20 cellular contexts compared by ENCODE assay signal in the genomic region with DNA sequence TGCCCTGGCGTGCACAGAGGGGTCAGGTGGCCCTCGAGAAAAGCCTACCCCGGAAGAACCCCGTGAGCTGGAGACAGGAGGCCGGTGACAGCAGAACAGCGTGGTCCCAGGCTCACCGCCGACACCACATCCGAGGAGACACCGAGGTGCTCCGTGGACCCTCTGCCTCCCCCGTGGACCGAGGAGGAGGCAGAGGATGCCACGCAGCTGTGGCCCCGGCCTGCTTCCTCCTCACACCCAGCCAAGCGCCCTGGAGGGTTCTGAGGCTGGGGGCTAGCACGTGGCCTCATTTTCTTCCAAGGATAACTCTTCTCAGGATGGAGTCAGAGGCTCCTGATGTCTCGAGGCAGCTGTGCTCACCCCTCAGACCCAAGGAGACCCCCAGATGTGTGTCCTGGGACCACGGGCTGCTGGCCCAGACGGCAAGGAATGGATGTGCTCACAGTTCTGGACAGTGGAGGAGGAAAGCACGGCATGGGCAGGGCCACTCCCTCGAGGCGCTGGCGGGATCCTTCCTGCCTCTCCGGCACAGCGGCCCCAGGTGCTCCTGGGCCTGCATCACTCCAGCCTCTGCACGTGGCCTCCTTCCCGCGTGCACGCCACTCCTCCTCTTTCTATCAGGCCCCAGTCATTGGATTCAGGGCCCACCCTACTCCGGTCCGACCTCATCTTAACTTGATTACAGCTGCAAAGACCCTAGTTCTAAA. TPM values are rescaled to one million over a fixed set of nuclear protein-coding genes. Genes with fewer than 3 reads are reported as not detected.
A peak's percentile ranks its signal among the peaks of the same experiment; 100 is the strongest.
DNase-seq lines count a peak whose midpoint lies in the region; ATAC-seq and TF ChIP-seq lines count a peak whose summit lies in the region.
"Had no signal": no experiment of that assay in that cellular context is flagged by ENCODE, and none has a peak within 500 bp of the region (broad histone marks: within the 10 kb centered on the region; RNA-seq: fewer than 3 reads in every experiment).

No MANE protein-coding gene starts in this region.

- intact Hi-C loops in Right ventricle myocardium inferior (cut with DNase I): no loop called here
- intact Hi-C loops in dendritic cell treated with granulocyte-macrophage colony-stimulating factor and Interleukin-4, amounts not matched to agents 40 ng/mL and 50 ng/mL, for 4 days (cut with micrococcal nuclease): loop anchor here (2.0 kb wide), 1 partner anchor 18 kb away; no protein-coding TSS in a partner anchor
- intact Hi-C loops in natural killer cell (cut with micrococcal nuclease): no loop called here

- ATAC-seq in Right ventricle myocardium inferior: no peak
- peak; percentile 25 to 60 (median 35) for ATAC-seq in natural killer cell
- ATAC-seq in thoracic aorta (ENCODE audit: insufficient number of reproducible peaks, low FRiP score, low read depth): no peak
- ATAC-seq in GM18511 (IDR thresholded peaks at IDR 0.05; ENCODE audit: unreplicated experiment): no peak
- ATAC-seq in GM18498 (IDR thresholded peaks at IDR 0.05; ENCODE audit: unreplicated experiment): no peak

- H3K4me3 ChIP-seq in right atrium auricular region (peak overlapping the region in 1 of 2 donors; percentile 46), thoracic aorta (peak overlapping the region; percentile 44)

- peaks cover 7% of the 10 kb centered on the region for H3K36me3 Mint-ChIP-seq in dendritic cell treated with granulocyte-macrophage colony-stimulating factor and Interleukin-4, amounts not matched to agents 40 ng/mL and 50 ng/mL, for 4 days (ENCODE audit: low read depth)
- H3K36me3 Mint-ChIP-seq in natural killer cell: no peaks in the 10 kb centered on the region

- no peaks in the 10 kb centered on the region for H3K27me3 ChIP-seq in right atrium auricular region
- H3K27me3 ChIP-seq in thoracic aorta (replicated peaks; ENCODE audit: insufficient read depth): no peaks in the 10 kb centered on the region

- H3K4me1 Mint-ChIP-seq in dendritic cell treated with granulocyte-macrophage colony-stimulating factor and Interleukin-4, amounts not matched to agents 40 ng/mL and 50 ng/mL, for 4 days (ENCODE audit: low read depth): peaks cover 48% of the 10 kb centered on the region
- H3K4me1 Mint-ChIP-seq in natural killer cell: peaks cover 4 to 18% of the 10 kb centered on the region in 2 donors

- peak overlapping the region; percentile 75 for H3K27ac Mint-ChIP-seq in dendritic cell treated with granulocyte-macrophage colony-stimulating factor and Interleukin-4, amounts not matched to agents 40 ng/mL and 50 ng/mL, for 4 days
- peak overlapping the region; percentile 71 to 90 for H3K27ac Mint-ChIP-seq in natural killer cell
- H3K27ac Mint-ChIP-seq: activated T-helper 1 cell treated with anti-CD3 and anti-CD28 coated beads, Interleukin-12 subunit alpha, Interleukin-12 subunit beta, Interleukin-2, Interleukin-4 antibody, amounts not matched to agents 30 ng/mL and 10 ng/mL and 1 ng/mL, durations not matched to agents 14 hours and 24 hours and 36 hours; progenitor cell of endocrine pancreas had no signal

- peak; percentile 72 for DNase-seq in Right ventricle myocardium inferior (ENCODE audit: missing footprints)
- DNase-seq in right atrium auricular region (ENCODE audit: low spot score): no peak
- no peak for DNase-seq in natural killer cell
- no peak for DNase-seq in thoracic aorta (ENCODE audit: low spot score)
- DNase-seq in NCI-H1694 treated with DMSO at 0.1 percent for 48 hours (lab: John Stamatoyannopoulos, UW): no peak
- DNase-seq: Caco-2; foreskin melanocyte; MM.1S; NCI-H1930; NCI-H510A treated with DMSO at 0.1 percent for 48 hours; SHP77; stimulated activated naive CD4-positive, alpha-beta T cell had no signal

- peak overlapping the region in 1 of 2 donors; percentile 58 for H3K27ac ChIP-seq in right atrium auricular region
- H3K27ac ChIP-seq in thoracic aorta: no peak overlapping the region

- H3K36me3 ChIP-seq in right atrium auricular region (no peaks in the 10 kb centered on the region), thoracic aorta (no peaks in the 10 kb centered on the region)

- H3K4me1 ChIP-seq in right atrium auricular region (peaks cover 0 to 26% of the 10 kb centered on the region in 2 donors), thoracic aorta (ENCODE audit: control insufficient read depth in 1 of 2, low read depth in 2 of 2) (peaks cover 3 to 11% of the 10 kb centered on the region in 2 donors)

- H3K4me3 Mint-ChIP-seq in dendritic cell treated with granulocyte-macrophage colony-stimulating factor and Interleukin-4, amounts not matched to agents 40 ng/mL and 50 ng/mL, for 4 days: peak overlapping the region; percentile 69
- H3K4me3 Mint-ChIP-seq in natural killer cell: peak overlapping the region; percentile 92
- H3K4me3 Mint-ChIP-seq: activated T-helper 1 cell treated with anti-CD3 and anti-CD28 coated beads, Interleukin-12 subunit alpha, Interleukin-12 subunit beta, Interleukin-2, Interleukin-4 antibody, amounts not matched to agents 30 ng/mL and 10 ng/mL and 1 ng/mL, durations not matched to agents 14 hours and 24 hours and 36 hours had no signal

- peaks cover 38% of the 10 kb centered on the region for H3K27me3 Mint-ChIP-seq in dendritic cell treated with granulocyte-macrophage colony-stimulating factor and Interleukin-4, amounts not matched to agents 40 ng/mL and 50 ng/mL, for 4 days
- H3K27me3 Mint-ChIP-seq in natural killer cell (ENCODE audit: low read depth in 2 of 2): peaks cover 0 to 4% of the 10 kb centered on the region in 2 donors
- H3K27me3 Mint-ChIP-seq: progenitor cell of endocrine pancreas had no signal

- H3K9me3 Mint-ChIP-seq in dendritic cell treated with granulocyte-macrophage colony-stimulating factor and Interleukin-4, amounts not matched to agents 40 ng/mL and 50 ng/mL, for 4 days: no peaks in the 10 kb centered on the region
- no peaks in the 10 kb centered on the region for H3K9me3 Mint-ChIP-seq in natural killer cell
- H3K9me3 Mint-ChIP-seq: activated T-helper 1 cell treated with anti-CD3 and anti-CD28 coated beads, Interleukin-12 subunit alpha, Interleukin-12 subunit beta, Interleukin-2, Interleukin-4 antibody, amounts not matched to agents 30 ng/mL and 10 ng/mL and 1 ng/mL, durations not matched to agents 14 hours and 24 hours and 36 hours had no signal

- H3K9me3 ChIP-seq in right atrium auricular region (no peaks in the 10 kb centered on the region), thoracic aorta (no peaks in the 10 kb centered on the region)
- H3K9me3 ChIP-seq: Caco-2 had no signal

- TF ChIP-seq CTCF in right atrium auricular region (IDR thresholded peaks at IDR 0.05) (no peak), natural killer cell (IDR thresholded peaks at IDR 0.05) (no peak), thoracic aorta (IDR thresholded peaks at IDR 0.05) (no peak)

RNA-seq across cellular contexts. Expression of gene PVALEF, which starts 4.4 kb away (rescaled TPM):
- not detected for total RNA-seq in Right ventricle myocardium inferior
- not detected for total RNA-seq in right atrium auricular region
- not detected for total RNA-seq in natural killer cell
- total RNA-seq in thoracic aorta: not detected
- total RNA-seq: activated CD8-positive, alpha-beta memory T cell treated with anti-CD3 and anti-CD28 coated beads for 36 hours; activated T-helper 1 cell treated with anti-CD3 and anti-CD28 coated beads, Interleukin-12 subunit alpha, Interleukin-12 subunit beta, Interleukin-2, Interleukin-4 antibody, amounts not matched to agents 30 ng/mL and 10 ng/mL and 1 ng/mL, durations not matched to agents 14 hours and 24 hours and 36 hours; Caco-2; lower leg skin; progenitor cell of endocrine pancreas; T-helper 1 cell treated with Interleukin-12 subunit alpha and Interleukin-12 subunit beta and Interleukin-4 antibody, amounts not matched to agents 30 ng/mL and 1 ng/mL, for 36 hours had no signal

RNA-seq across cellular contexts. Expression of gene AATK, which starts 5.1 kb away (rescaled TPM):
- 10.1 TPM for total RNA-seq in Right ventricle myocardium inferior
- 1 to 10 TPM; 5.4 to 6.5 TPM for total RNA-seq in right atrium auricular region
- 10 to 100 TPM in 2 of 3 donors, 1 to 10 TPM in 1; 8.5 to 13.7 (median 10.4) TPM for total RNA-seq in natural killer cell
- 10 to 100 TPM in 1 of 2 donors, 1 to 10 TPM in 1; 6.1 to 19.8 TPM for total RNA-seq in thoracic aorta

Comparison
In these comparisons a context has a peak if more than half of its experiments do, and no peak if none do; other contexts are left out.
1. ATAC-seq: peak in natural killer cell (3 of 3); none in Right ventricle myocardium inferior (single experiment), thoracic aorta (single experiment), GM18511 (single experiment) and GM18498 (single experiment).